In genomic region chrX:148501121-148502066, GRCh38 we compare ENCODE assay signal across 7 cellular contexts. TPM values are rescaled to one million over a fixed set of nuclear protein-coding genes. Genes with fewer than 3 reads are reported as not detected.
A peak's percentile ranks its signal among the peaks of the same experiment; 100 is the strongest.
DNase-seq lines count a peak whose midpoint lies in the region; ATAC-seq and TF ChIP-seq lines count a peak whose summit lies in the region.

No MANE protein-coding gene starts in this region.

- H3K9me3 ChIP-seq in transverse colon, result no peaks in the 10 kb centered on the region

- H3K4me1 Mint-ChIP-seq in MCF 10A (ENCODE audit: insufficient read depth, unreplicated experiment) (no peaks in the 10 kb centered on the region), memory B cell (no peaks in the 10 kb centered on the region)

- H3K9me3 Mint-ChIP-seq in MCF 10A (ENCODE audit: unreplicated experiment) (no peaks in the 10 kb centered on the region), memory B cell (no peaks in the 10 kb centered on the region)

- H3K4me3 Mint-ChIP-seq in MCF 10A (ENCODE audit: unreplicated experiment), result peak overlapping the region; percentile 67
- peak overlapping the region; percentile 81 for H3K4me3 Mint-ChIP-seq in memory B cell

- CTCF ChIA-PET in MCF 10A (lab: Yijun Ruan, JAX), result no interaction called here

- H3K27me3 Mint-ChIP-seq in MCF 10A (ENCODE audit: insufficient read depth, unreplicated experiment), result no peaks in the 10 kb centered on the region
- H3K27me3 Mint-ChIP-seq in memory B cell, result no peaks in the 10 kb centered on the region

- H3K27me3 ChIP-seq in transverse colon, result peaks cover 43% of the 10 kb centered on the region

- DNase-seq in NCI-H1105 (lab: John Stamatoyannopoulos, UW), result peak; percentile 62
- DNase-seq in MCF 10A (ENCODE audit: unreplicated experiment), result no peak
- DNase-seq in memory B cell (ENCODE audit: low spot score in 2 of 2), result peak; percentile 12 to 28
- no peak for DNase-seq in transverse colon
- no peak for DNase-seq in middle frontal gyrus (ENCODE audit: extremely low spot score, low spot score)

- TF ChIP-seq CTCF in MCF 10A (IDR thresholded peaks at IDR 0.05; ENCODE audit: unreplicated experiment), result no peak
- no peak for TF ChIP-seq CTCF in transverse colon (IDR thresholded peaks at IDR 0.05)

- no peak for TF ChIP-seq POLR2A in transverse colon (IDR thresholded peaks at IDR 0.05)

- 54% methylated on average over 49 of the region's 60 CpGs; no CpG with 5 or more reads in 1 of the 2 donors for WGBS in transverse colon (ENCODE audit: low coverage in 1 of 2), 2 donors

- H3K4me1 ChIP-seq in transverse colon, result peaks cover 0 to 8% (median 7%) of the 10 kb centered on the region in 4 donors

- no peak for TF ChIP-seq EP300 in transverse colon (IDR thresholded peaks at IDR 0.05; ENCODE audit: low read depth)

- H3K27ac Mint-ChIP-seq in MCF 10A (ENCODE audit: low read depth, unreplicated experiment) (no peak overlapping the region), memory B cell (peak overlapping the region; percentile 35)

- in situ Hi-C loops in transverse colon (cut with MboI; ENCODE audit: low pct_ligation_motif_present in 1 of 4, low pct_unique_long_range_greater_than_20kb in 1 of 4, low sequenced_read_pairs in 3 of 4), result no loop called here

- H3K36me3 Mint-ChIP-seq in MCF 10A (ENCODE audit: insufficient read depth, unreplicated experiment) (no peaks in the 10 kb centered on the region), memory B cell (no peaks in the 10 kb centered on the region)

- POLR2A ChIA-PET in MCF 10A (lab: Yijun Ruan, JAX), result interaction anchor here (0.6 kb wide), 1 partner anchor 963 kb away, joined by 3 read pairs; no protein-coding TSS in a partner anchor

- H3K27ac ChIP-seq in transverse colon, result no peak overlapping the region

- BruUV-seq in MCF 10A (replicated peaks; lab: Mats Ljungman, UMichigan), result no TSS peak

- ATAC-seq in GM19438 (IDR thresholded peaks at IDR 0.05; ENCODE audit: low read depth, unreplicated experiment) (peak; percentile 43), memory B cell (ENCODE audit: low read depth) (peak; percentile 21), HG03039 (IDR thresholded peaks at IDR 0.05; ENCODE audit: unreplicated experiment) (no peak)

- H3K4me3 ChIP-seq in transverse colon, result peak overlapping the region in 3 of 4 donors; percentile 22 to 52 (median 27)

- no peaks in the 10 kb centered on the region for H3K36me3 ChIP-seq in transverse colon

- intact Hi-C loops in MCF 10A (cut with micrococcal nuclease) (no loop called here), transverse colon (cut with DNase I; ENCODE audit: low total_unique reads) (no loop called here)

RNA-seq across cellular contexts. Expression of gene AFF2, which starts 1.0 kb away (rescaled TPM):
- total RNA-seq in MCF 10A (2022) (0.19 and 0.42 TPM in 2 replicates), transverse colon (under 1 TPM in 2 of 4 donors, not detected in 2; 0.27 to 0.32 TPM)

Comparison
In these comparisons a context has a peak if more than half of its experiments do, and no peak if none do; other contexts are left out.
1. DNase-seq: peak in NCI-H1105 (single experiment) and memory B cell (2 of 2); none in MCF 10A (single experiment), transverse colon (single experiment) and middle frontal gyrus (single experiment).